Comparison of ENCODE assay signal across 10 cellular contexts in genomic region chr5:177194278-177194677, GRCh38.
DNase-seq lines count a peak whose midpoint lies in the region; TF ChIP-seq lines count a peak whose summit lies in the region.
"Had no signal": no experiment of that assay in that cellular context is flagged by ENCODE, and none has a peak within 500 bp of the region (broad histone marks: within the 10 kb centered on the region; RNA-seq: fewer than 3 reads in every experiment).

No MANE protein-coding gene starts in this region.

- no peak overlapping the region for H3K4me3 ChIP-seq in fibroblast of the aortic adventitia (ENCODE audit: low read depth, low read length)
- H3K4me3 ChIP-seq in trophoblast cell (ENCODE audit: low read depth, low read length): no peak overlapping the region

- no peaks in the 10 kb centered on the region for H3K27me3 Mint-ChIP-seq in activated CD4-positive, alpha-beta T cell treated with anti-CD3 and anti-CD28 coated beads, Interleukin-2, amount 10 ng/mL, durations not matched to agents 24 days and 14 days

- H3K4me1 ChIP-seq in trophoblast cell (ENCODE audit: control insufficient read depth in 1 of 2, insufficient read depth in 2 of 2, low read length in 2 of 2): peaks cover 3 to 7% of the 10 kb centered on the region in 2 experiments

- no peak overlapping the region for H2BK5ac ChIP-seq in trophoblast cell (ENCODE audit: low read depth, low read length, poor library complexity)

- peaks cover 36% of the 10 kb centered on the region for H3K36me3 Mint-ChIP-seq in activated CD4-positive, alpha-beta T cell treated with anti-CD3 and anti-CD28 coated beads, Interleukin-2, amount 10 ng/mL, durations not matched to agents 24 days and 14 days (ENCODE audit: low read depth)

- no peak overlapping the region for H3K14ac ChIP-seq in trophoblast cell (ENCODE audit: low read length)

- H3K36me3 ChIP-seq in trophoblast cell (ENCODE audit: control insufficient read depth in 1 of 2, insufficient read depth in 2 of 2, low read length in 2 of 2): peaks cover 10 to 15% of the 10 kb centered on the region in 2 experiments

- H4K12ac ChIP-seq in trophoblast cell (ENCODE audit: low read depth, low read length): no peak overlapping the region

- H4K91ac ChIP-seq in trophoblast cell (ENCODE audit: low read depth, low read length): no peak overlapping the region

- no peak overlapping the region for H2AK5ac ChIP-seq in trophoblast cell (ENCODE audit: low read length)

- H2BK120ac ChIP-seq in trophoblast cell (ENCODE audit: insufficient read depth, low read length, poor library complexity): no peak overlapping the region

- H3K18ac ChIP-seq in trophoblast cell (ENCODE audit: low read length): no peak overlapping the region

- no peaks in the 10 kb centered on the region for H3K9me3 Mint-ChIP-seq in activated CD4-positive, alpha-beta T cell treated with anti-CD3 and anti-CD28 coated beads, Interleukin-2, amount 10 ng/mL, durations not matched to agents 24 days and 14 days
- H3K9me3 Mint-ChIP-seq: T-helper 2 cell treated with Interferon-gamma antibody and Interleukin-4, amounts not matched to agents 5 μg/mL and 100 μg/mL, for 36 hours had no signal

- POLR2A ChIA-PET in RWPE1 (lab: Yijun Ruan, JAX; ENCODE audit: low non-redundant PET): interaction anchor here (0.6 kb wide), 1 partner anchor 106 kb away, joined by 3 read pairs; no protein-coding TSS in a partner anchor

- no peaks in the 10 kb centered on the region for H3K9me3 ChIP-seq in trophoblast cell (ENCODE audit: insufficient read depth, low read depth, low read length)

- H3K4ac ChIP-seq in trophoblast cell (ENCODE audit: low read depth, low read length): no peak overlapping the region

- H3K9ac ChIP-seq in trophoblast cell (ENCODE audit: low read length): no peak overlapping the region

- no peak overlapping the region for H3K23ac ChIP-seq in trophoblast cell (ENCODE audit: low read length)

- no peaks in the 10 kb centered on the region for H3K79me2 ChIP-seq in trophoblast cell (ENCODE audit: control insufficient read depth, insufficient read depth, low read length, poor library complexity)

- CTCF ChIA-PET in RWPE1 (lab: Yijun Ruan, JAX): interaction anchor here (0.5 to 0.7 kb wide), 3 partner anchors 19 to 422 kb away, joined by 3 to 4 read pairs (median 4); no protein-coding TSS in a partner anchor

- no peak overlapping the region for H4K8ac ChIP-seq in trophoblast cell (ENCODE audit: low read depth, low read length)

- H3K4me2 ChIP-seq in trophoblast cell (ENCODE audit: low read length): no peak overlapping the region

- no peak overlapping the region for H3K27ac Mint-ChIP-seq in activated CD4-positive, alpha-beta T cell treated with anti-CD3 and anti-CD28 coated beads, Interleukin-2, amount 10 ng/mL, durations not matched to agents 24 days and 14 days
- H3K27ac Mint-ChIP-seq: T-helper 2 cell treated with Interferon-gamma antibody and Interleukin-4, amounts not matched to agents 5 μg/mL and 100 μg/mL, for 36 hours had no signal

- no peaks in the 10 kb centered on the region for H3K27me3 ChIP-seq in trophoblast cell (ENCODE audit: insufficient read depth, low read length)

- TF ChIP-seq CTCF in RWPE1 (conservative IDR thresholded peaks at IDR 0.05; ENCODE audit: low read depth) (no peak), fibroblast of the aortic adventitia (IDR thresholded peaks at IDR 0.05; ENCODE audit: insufficient read depth, low read length) (no peak)

- H2AFZ ChIP-seq in trophoblast cell (ENCODE audit: insufficient read depth, low read length, poor library complexity): no peak overlapping the region

- no peak overlapping the region for H2BK12ac ChIP-seq in trophoblast cell (ENCODE audit: low read length)

- peak; percentile 97 for DNase-seq in GM04503 (ENCODE audit: low read depth)
- peak; percentile 86 for DNase-seq in RWPE1 (ENCODE audit: low spot score)
- peak; percentile 96 for DNase-seq in fibroblast of the aortic adventitia (ENCODE audit: low read depth)
- peak; percentile 85 to 94 for DNase-seq in trophoblast cell
- DNase-seq in activated CD4-positive, alpha-beta T cell treated with anti-CD3 and anti-CD28 coated beads, Interleukin-2, amount 10 ng/mL, durations not matched to agents 24 days and 14 days: no peak
- no peak for DNase-seq in NCI-H446 treated with DMSO at 0.1 percent for 48 hours (lab: John Stamatoyannopoulos, UW)
- DNase-seq in activated naive CD4-positive, alpha-beta T cell treated with anti-CD3 and anti-CD28 coated beads, Interleukin-2, amount 50 U/mL, for 16 hours: no peak
- DNase-seq in NCI-H1417 treated with DMSO at 0.1 percent for 48 hours (lab: John Stamatoyannopoulos, UW): no peak

- peaks cover 4% of the 10 kb centered on the region for H3K79me1 ChIP-seq in trophoblast cell (ENCODE audit: low read length)

- peak overlapping the region; percentile 62 for H3K27ac ChIP-seq in RWPE1
- no peak overlapping the region for H3K27ac ChIP-seq in trophoblast cell (ENCODE audit: low read depth, low read length)
- H3K27ac ChIP-seq: HL-60 had no signal

- no peak overlapping the region for H3K4me3 Mint-ChIP-seq in activated CD4-positive, alpha-beta T cell treated with anti-CD3 and anti-CD28 coated beads, Interleukin-2, amount 10 ng/mL, durations not matched to agents 24 days and 14 days
- H3K4me3 Mint-ChIP-seq: T-helper 2 cell treated with Interferon-gamma antibody and Interleukin-4, amounts not matched to agents 5 μg/mL and 100 μg/mL, for 36 hours had no signal

- H3K4me1 Mint-ChIP-seq in activated CD4-positive, alpha-beta T cell treated with anti-CD3 and anti-CD28 coated beads, Interleukin-2, amount 10 ng/mL, durations not matched to agents 24 days and 14 days: peaks cover 14% of the 10 kb centered on the region

- no CpG with 5 or more reads among the region's 3 CpGs for WGBS in trophoblast cell (ENCODE audit: extremely low coverage, insufficient coverage, insufficient read length)

- intact Hi-C loops in activated CD4-positive, alpha-beta T cell treated with anti-CD3 and anti-CD28 coated beads, Interleukin-2, amount 10 ng/mL, durations not matched to agents 24 days and 14 days (cut with micrococcal nuclease): no loop called here

Comparison
In these comparisons a context has a peak if more than half of its experiments do, and no peak if none do; other contexts are left out.
1. DNase-seq: peak in GM04503 (single experiment), RWPE1 (single experiment), fibroblast of the aortic adventitia (single experiment) and trophoblast cell (2 of 2); none in activated CD4-positive, alpha-beta T cell treated with anti-CD3 and anti-CD28 coated beads, Interleukin-2, amount 10 ng/mL, durations not matched to agents 24 days and 14 days (single experiment), NCI-H446 treated with DMSO at 0.1 percent for 48 hours (single experiment), activated naive CD4-positive, alpha-beta T cell treated with anti-CD3 and anti-CD28 coated beads, Interleukin-2, amount 50 U/mL, for 16 hours (single experiment) and NCI-H1417 treated with DMSO at 0.1 percent for 48 hours (single experiment).